ENCODE assay signal across 24 cellular contexts in genomic region chr10:28833313-28833712, GRCh38.
"Had no signal": no experiment of that assay in that cellular context is flagged by ENCODE, and none has a peak within 500 bp of the region (broad histone marks: within the 10 kb centered on the region; RNA-seq: fewer than 3 reads in every experiment).

No MANE protein-coding gene starts in this region.

- H3K27ac ChIP-seq: adrenal gland, ascending aorta, brain microvascular endothelial cell, esophagus muscularis mucosa, heart left ventricle, right lobe of liver, skin epidermis, suprapubic skin, tibial nerve, WERI-Rb-1 had no signal

- H3K4me1 ChIP-seq: ascending aorta, esophagus muscularis mucosa, right lobe of liver, suprapubic skin, tibial nerve had no signal

- DNase-seq: activated CD4-positive, alpha-beta T cell treated with anti-CD3 and anti-CD28 coated beads, Interleukin-2, amount 50 U/mL, for 1 hour; activated CD4-positive, CD25-positive, alpha-beta regulatory T cell treated with anti-CD3 and anti-CD28 coated beads, Interleukin-2, amount 50 U/mL, for 72 hours; activated CD8-positive, alpha-beta T cell treated with anti-CD3 and anti-CD28 coated beads, Interleukin-2, amount 10 ng/mL, durations not matched to agents 7 days and 5 days; adrenal gland; brain microvascular endothelial cell; caudate nucleus; dermis blood vessel endothelial cell; effector CD8-positive, alpha-beta T cell; heart left ventricle; left colon; mesenchymal stem cell; naive B cell; occipital lobe; right lobe of liver; stimulated activated CD4-positive, alpha-beta T cell treated with anti-CD3 and anti-CD28 coated beads, Interleukin-2, amount 100 ng/mL, for 24 hours; stimulated activated naive CD8-positive, alpha-beta T cell treated with anti-CD3 and anti-CD28 coated beads, Interleukin-15, amount 100 ng/mL, for 72 hours; WERI-Rb-1 had no signal

- H3K27me3 ChIP-seq: adrenal gland, ascending aorta, brain microvascular endothelial cell, esophagus muscularis mucosa, heart left ventricle, right lobe of liver, suprapubic skin, tibial nerve had no signal

- H3K9me3 ChIP-seq: adrenal gland, ascending aorta, esophagus muscularis mucosa, heart left ventricle, right lobe of liver, suprapubic skin had no signal

- FAIRE-seq: endothelial cell of umbilical vein, TTC549 had no signal

- H3K4me3 ChIP-seq: adrenal gland, ascending aorta, esophagus muscularis mucosa, heart left ventricle, right lobe of liver, skin epidermis, suprapubic skin, tibial nerve had no signal

- H3K36me3 ChIP-seq: adrenal gland, ascending aorta, brain microvascular endothelial cell, esophagus muscularis mucosa, heart left ventricle, right lobe of liver, suprapubic skin, tibial nerve, WERI-Rb-1 had no signal
